In genomic region chr2:225678792-225679191, GRCh38 we compare ENCODE assay signal across 24 cellular contexts.
DNase-seq lines count a peak whose midpoint lies in the region; ATAC-seq, FAIRE-seq and TF ChIP-seq lines count a peak whose summit lies in the region.
"Had no signal": no experiment of that assay in that cellular context is flagged by ENCODE, and none has a peak within 500 bp of the region (broad histone marks: within the 10 kb centered on the region; RNA-seq: fewer than 3 reads in every experiment).

No MANE protein-coding gene starts in this region.

- TF ChIP-seq RAD21 in GM12878 (IDR thresholded peaks at IDR 0.05; ENCODE audit: insufficient read depth, low read depth, low read length) = no peak

- no TSS peak for BruUV-seq in GM12878 (replicated peaks; lab: Mats Ljungman, UMichigan)

- TF ChIP-seq EP300 in GM12878 (IDR thresholded peaks at IDR 0.05; ENCODE audit: borderline replicate concordance in 1 of 2, control insufficient read depth in 1 of 2, low read depth in 2 of 2, low read length in 2 of 2) = no peak

- H3K27ac ChIP-seq in HEK293 (ENCODE audit: extremely low read depth, low read depth, low read length) (no peak overlapping the region), GM12878 (ENCODE audit: control insufficient read depth, insufficient read depth) (no peak overlapping the region)
- H3K27ac ChIP-seq: BLaER1 had no signal

- no peak for TF ChIP-seq POLR2A in GM12878 (IDR thresholded peaks at IDR 0.05; ENCODE audit: low read depth, low read length)

- no peaks in the 10 kb centered on the region for H3K27me3 ChIP-seq in GM12878 (replicated peaks in 1 of 2; ENCODE audit: control insufficient read depth in 2 of 2, insufficient read depth in 2 of 2, low read length in 1 of 2)
- H3K27me3 ChIP-seq: BE2C, BLaER1 had no signal

- H3K36me3 ChIP-seq in HEK293 (ENCODE audit: control insufficient read depth in 2 of 2, insufficient read depth in 1 of 2, low read length in 2 of 2) = no peaks in the 10 kb centered on the region
- no peaks in the 10 kb centered on the region for H3K36me3 ChIP-seq in GM12878 (ENCODE audit: control insufficient read depth in 2 of 2, insufficient read depth in 2 of 2, low read length in 1 of 2)
- H3K36me3 ChIP-seq: BE2C, BLaER1 had no signal

- no peak for FAIRE-seq in GM12878 (lab: Jason Lieb, UNC)
- FAIRE-seq: A204.1, GM12891, GM19239 had no signal

- in situ Hi-C loops in GM12878 (cut with MboI) = no loop called here

- ATAC-seq in GM12878 = no peak

- intact Hi-C loops in GM12878 (cut with micrococcal nuclease; ENCODE audit: unreplicated experiment) = no loop called here

- no peaks in the 10 kb centered on the region for H3K79me2 ChIP-seq in GM12878 (ENCODE audit: control insufficient read depth, insufficient read depth, low read length)

- no peaks in the 10 kb centered on the region for H4K20me1 ChIP-seq in GM12878 (ENCODE audit: control insufficient read depth, insufficient read depth)
- H4K20me1 ChIP-seq: BLaER1 had no signal

- SMC1A ChIA-PET in GM12878 (lab: Charles Lee; ENCODE audit: uncharacterized antibody, unreplicated experiment) = no interaction called here

- H3K9me3 ChIP-seq in HEK293 (ENCODE audit: control insufficient read depth, insufficient read depth, low read depth, low read length) (no peaks in the 10 kb centered on the region), GM12878 (replicated peaks; ENCODE audit: control insufficient read depth, insufficient read depth, low read length) (no peaks in the 10 kb centered on the region)
- H3K9me3 ChIP-seq: BE2C, BLaER1 had no signal

- H3K4me3 ChIP-seq in HEK293 (ENCODE audit: low read depth, low read length) (no peak overlapping the region), GM12878 (no peak overlapping the region), retinal pigment epithelial cell (ENCODE audit: low read length) (no peak overlapping the region)
- H3K4me3 ChIP-seq: BLaER1 had no signal

- H3K4me2 ChIP-seq in GM12878 (ENCODE audit: control insufficient read depth, insufficient read depth) = no peak overlapping the region
- H3K4me2 ChIP-seq: BLaER1 had no signal

- TF ChIP-seq CTCF in HEK293 (tag by site-specific recombination; IDR thresholded peaks at IDR 0.05) (no peak), GM12878 (IDR thresholded peaks at IDR 0.05 in 2 of 3, conservative IDR thresholded peaks at IDR 0.05 in 1 of 3; ENCODE audit: control insufficient read depth in 2 of 3, extremely low read depth in 1 of 3, insufficient read depth in 1 of 3, low read depth in 3 of 3, low read length in 3 of 3) (no peak), retinal pigment epithelial cell (conservative IDR thresholded peaks at IDR 0.05; ENCODE audit: low read depth, low read length) (no peak)

- CTCF ChIA-PET in HEK293 (lab: Yijun Ruan, JAX) = interaction anchor here (0.6 to 0.7 kb wide), 2 partner anchors 535 to 1125 kb away, joined by 3 to 5 read pairs; no protein-coding TSS in a partner anchor
- CTCF ChIA-PET in GM12878 (lab: Yijun Ruan, JAX) = no interaction called here

- H2AFZ ChIP-seq in GM12878 (ENCODE audit: control insufficient read depth, low read depth, low read length) = no peak overlapping the region

- no peak overlapping the region for H3K9ac ChIP-seq in GM12878 (ENCODE audit: control insufficient read depth, insufficient read depth, low read length)
- H3K9ac ChIP-seq: BLaER1 had no signal

- RAD21 ChIA-PET in GM12878 (lab: Charles Lee; ENCODE audit: unreplicated experiment) = no interaction called here

- H3K4me1 ChIP-seq in HEK293 (ENCODE audit: control insufficient read depth, insufficient read depth, low read length) = no peaks in the 10 kb centered on the region
- H3K4me1 ChIP-seq in GM12878 (ENCODE audit: control insufficient read depth, insufficient read depth, low read length) = no peaks in the 10 kb centered on the region
- H3K4me1 ChIP-seq: BE2C, BLaER1 had no signal

- DNase-seq in GM12878 (ENCODE audit: low read depth, low spot score) (no peak), retinal pigment epithelial cell (ENCODE audit: low read depth) (peak; percentile 13), MV-4-11 (lab: John Stamatoyannopoulos, UW) (no peak), midbrain (lab: John Stamatoyannopoulos, UW) (no peak)
- DNase-seq: 8988T; ACHN; BE2C; C1 segment of cervical spinal cord; CD4-positive, alpha-beta memory T cell; CD4-positive, CD25-positive, alpha-beta regulatory T cell; CD8-positive, alpha-beta memory T cell; COR-L47; DMS 273 treated with DMSO at 0.1 percent for 48 hours; DMS153; DMS53; DMS79; DND-41; EL; GDM1 had no signal

- POLR2A ChIA-PET in HEK293 (lab: Yijun Ruan, JAX) = no interaction called here
- POLR2A ChIA-PET in GM12878 (lab: Charles Lee) = no interaction called here

TF ChIP-seq in HEK293, 187 proteins besides CTCF, POLR2A, EP300 and RAD21 (continues in another document):
- no peak for TF ChIP-seq ZBTB49 (tag by site-specific recombination; IDR thresholded peaks at IDR 0.05; ENCODE audit: low read depth)
- TF ChIP-seq ATF2 (tag by site-specific recombination; IDR thresholded peaks at IDR 0.05; ENCODE audit: low read depth) = peak; percentile 57
- TF ChIP-seq ZNF48 (tag by site-specific recombination; IDR thresholded peaks at IDR 0.05) = no peak
- TF ChIP-seq ZNF112 (tag by site-specific recombination; IDR thresholded peaks at IDR 0.05) = no peak

TF ChIP-seq in GM12878, 131 proteins besides CTCF, POLR2A, EP300 and RAD21:
- TF ChIP-seq ASH2L (IDR thresholded peaks at IDR 0.05; ENCODE audit: borderline replicate concordance, low read depth) (no peak), ATF7 (IDR thresholded peaks at IDR 0.05; ENCODE audit: low read depth) (0 out of 2 replicates have a peak, but pooled peaks have one; percentile 30)

Comparison
In these comparisons a context has a peak if more than half of its experiments do, and no peak if none do; other contexts are left out.
1. Of the 9 proteins assayed by ChIP-seq in both HEK293 and GM12878: peak only in HEK293: ATF2; only in GM12878: none; in both: none; in neither: 8.